Comparison of ENCODE assay signal across 12 cellular contexts in the genomic region with DNA sequence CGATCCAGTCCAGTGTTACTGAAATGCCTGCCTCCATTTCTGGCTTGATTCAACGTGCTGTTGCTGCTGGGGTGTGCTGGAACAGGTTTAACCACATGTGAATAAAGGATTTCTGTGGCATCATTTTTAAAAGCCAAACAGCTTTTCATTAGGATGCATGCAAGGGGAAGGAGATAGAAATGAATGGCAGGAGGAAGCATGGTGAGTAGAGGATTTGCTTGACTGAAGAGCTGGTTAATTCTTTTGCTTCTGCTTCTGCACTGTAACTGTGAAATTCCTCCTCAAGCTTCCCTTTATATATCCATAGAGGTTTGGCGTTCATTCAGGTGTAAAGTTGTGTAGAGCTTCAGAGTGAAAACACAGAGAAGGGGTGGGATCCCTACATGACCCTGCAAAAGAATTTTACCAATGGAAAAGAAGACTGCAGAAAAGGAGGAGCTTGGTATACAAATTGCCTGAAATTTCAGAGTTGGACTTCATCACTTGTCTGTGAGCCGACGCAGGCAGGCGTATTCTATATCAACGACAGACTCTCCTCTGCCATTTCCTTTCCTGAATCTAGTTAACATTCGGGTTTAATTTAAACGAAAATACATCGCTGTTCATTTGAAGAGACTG. TPM values are rescaled to one million over a fixed set of nuclear protein-coding genes. Genes with fewer than 3 reads are reported as not detected.
A peak's percentile ranks its signal among the peaks of the same experiment; 100 is the strongest.
DNase-seq lines count a peak whose midpoint lies in the region; ATAC-seq, FAIRE-seq and TF ChIP-seq lines count a peak whose summit lies in the region.
"Had no signal": no experiment of that assay in that cellular context is flagged by ENCODE, and none has a peak within 500 bp of the region (broad histone marks: within the 10 kb centered on the region; RNA-seq: fewer than 3 reads in every experiment).

A gene with protein sequence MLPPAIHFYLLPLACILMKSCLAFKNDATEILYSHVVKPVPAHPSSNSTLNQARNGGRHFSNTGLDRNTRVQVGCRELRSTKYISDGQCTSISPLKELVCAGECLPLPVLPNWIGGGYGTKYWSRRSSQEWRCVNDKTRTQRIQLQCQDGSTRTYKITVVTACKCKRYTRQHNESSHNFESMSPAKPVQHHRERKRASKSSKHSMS (minus strand): TSS at position 270 of the 618 bp plus-strand sequence. CDS start 70 bp downstream, at position 200.

- H3K4me3 ChIP-seq in BE2C (ENCODE audit: low read depth, low read length): peak within 1 kb of the TSS; percentile 61
- no peak within 1 kb of the TSS for H3K4me3 ChIP-seq in endothelial cell of umbilical vein (replicated peaks in 1 of 3; ENCODE audit: insufficient read depth in 1 of 3, low read depth in 1 of 3, low read length in 3 of 3)
- H3K4me3 ChIP-seq in naive thymus-derived CD4-positive, alpha-beta T cell (ENCODE audit: low read length): no peak within 1 kb of the TSS

- peaks cover 5 to 36% (median 17%) of the 10 kb centered on the region in 5 donors for H3K27me3 Mint-ChIP-seq in naive thymus-derived CD4-positive, alpha-beta T cell
- peaks cover 2 to 9% of the 10 kb centered on the region in 2 donors for H3K27me3 Mint-ChIP-seq in T-cell

- no peak within 1 kb of the TSS for H3K9ac ChIP-seq in endothelial cell of umbilical vein (replicated peaks; ENCODE audit: extremely low read depth, insufficient read depth, low read length)

- CTCF ChIA-PET in endothelial cell of umbilical vein (lab: Charles Lee) (interaction anchor here (1.2 to 2.1 kb wide), 2 partner anchors 48 to 99 kb away, joined by 3 to 8 read pairs; no protein-coding TSS in a partner anchor), T-cell (lab: Charles Lee) (interaction anchor here in 1 of 2 donors (1.2 kb wide), 1 partner anchor 99 kb away, joined by 3 read pairs; no protein-coding TSS in a partner anchor)
- CTCF ChIA-PET in naive thymus-derived CD4-positive, alpha-beta T cell (lab: Charles Lee): interaction anchor here (0.6 kb wide), 1 partner anchor 23 kb away, joined by 4 read pairs; no protein-coding TSS in a partner anchor

- TF ChIP-seq CTCF in BE2C (IDR thresholded peaks at IDR 0.05; ENCODE audit: low read depth, low read length): no peak
- TF ChIP-seq CTCF in endothelial cell of umbilical vein (IDR thresholded peaks at IDR 0.05; ENCODE audit: extremely low read depth in 1 of 2, insufficient read depth in 1 of 2, low read depth in 1 of 2, low read length in 2 of 2): no peak

- H3K4me3 Mint-ChIP-seq in naive thymus-derived CD4-positive, alpha-beta T cell: peak within 1 kb of the TSS in 7 of 10 donors; percentile 44 to 67 (median 58)
- peak within 1 kb of the TSS in 1 of 3 donors; percentile 36 for H3K4me3 Mint-ChIP-seq in T-cell

- H3K79me2 ChIP-seq in endothelial cell of umbilical vein (ENCODE audit: control insufficient read depth, insufficient read depth, low read length): no peaks in the 10 kb centered on the region

- POLR2A ChIA-PET in endothelial cell of umbilical vein (lab: Charles Lee): no interaction called here
- POLR2A ChIA-PET in naive thymus-derived CD4-positive, alpha-beta T cell (lab: Charles Lee): no interaction called here
- POLR2A ChIA-PET in T-cell (lab: Charles Lee): interaction anchor here in 1 of 2 donors (0.6 kb wide), 1 partner anchor 96 kb away, joined by 3 read pairs; no protein-coding TSS in a partner anchor

- H3K27me3 ChIP-seq in BE2C (no peaks in the 10 kb centered on the region), endothelial cell of umbilical vein (ENCODE audit: control insufficient read depth in 2 of 2, insufficient read depth in 2 of 2, low read length in 2 of 2) (peaks cover 0 to 6% of the 10 kb centered on the region in 2 experiments)
- H3K27me3 ChIP-seq in naive thymus-derived CD4-positive, alpha-beta T cell (ENCODE audit: control insufficient read depth in 2 of 2, insufficient read depth in 2 of 2, low read length in 2 of 2): no peaks in the 10 kb centered on the region

- no peak for ATAC-seq in naive thymus-derived CD4-positive, alpha-beta T cell
- no peak for ATAC-seq in T-cell (replicated peaks in 1 of 4)

- H3K9me3 Mint-ChIP-seq in naive thymus-derived CD4-positive, alpha-beta T cell: no peaks in the 10 kb centered on the region
- H3K9me3 Mint-ChIP-seq in T-cell: no peaks in the 10 kb centered on the region

- peak within 1 kb of the TSS in 1 of 9 donors; percentile 67 for H3K27ac Mint-ChIP-seq in naive thymus-derived CD4-positive, alpha-beta T cell
- H3K27ac Mint-ChIP-seq in T-cell: no peak within 1 kb of the TSS

- no peaks in the 10 kb centered on the region for H3K9me1 ChIP-seq in endothelial cell of umbilical vein (replicated peaks; ENCODE audit: control insufficient read depth, extremely low read depth, insufficient read depth, low read length)

- H3K36me3 Mint-ChIP-seq in naive thymus-derived CD4-positive, alpha-beta T cell: no peaks in the 10 kb centered on the region
- H3K36me3 Mint-ChIP-seq in T-cell: no peaks in the 10 kb centered on the region

- peak; percentile 34 for DNase-seq in BE2C
- DNase-seq in NCI-H446 (lab: John Stamatoyannopoulos, UW): peak; percentile 30 to 66
- DNase-seq in endothelial cell of umbilical vein (ENCODE audit: low read depth, low spot score): peak; percentile 37
- DNase-seq in naive thymus-derived CD4-positive, alpha-beta T cell: peak in 1 of 9 donors; percentile 3
- DNase-seq in T-cell: no peak
- no peak for DNase-seq in H4 (ENCODE audit: low spot score)
- no peak for DNase-seq in NCI-H187 treated with DMSO at 0.1 percent for 48 hours (lab: John Stamatoyannopoulos, UW)
- no peak for DNase-seq in NCI-H82 treated with DMSO at 0.1 percent for 48 hours (lab: John Stamatoyannopoulos, UW; ENCODE audit: unreplicated experiment)
- DNase-seq: activated CD4-positive, alpha-beta T cell treated with anti-CD3 and anti-CD28 coated beads, Interleukin-2, amount 50 U/mL, for 4 hours had no signal

- peak; percentile 48 for FAIRE-seq in endothelial cell of umbilical vein (lab: Jason Lieb, UNC)
- FAIRE-seq: D721Med, endometrium had no signal

- no TSS peak for BruUV-seq in endothelial cell of umbilical vein (replicated peaks; lab: Mats Ljungman, UMichigan)

- H3K4me2 ChIP-seq in endothelial cell of umbilical vein (ENCODE audit: insufficient read depth, low read length): peak within 1 kb of the TSS; percentile 34

- intact Hi-C loops in endothelial cell of umbilical vein (cut with micrococcal nuclease): no loop called here
- intact Hi-C loops in naive thymus-derived CD4-positive, alpha-beta T cell (cut with micrococcal nuclease): no loop called here

- no peaks in the 10 kb centered on the region for H3K9me3 ChIP-seq in BE2C
- H3K9me3 ChIP-seq in endothelial cell of umbilical vein (replicated peaks; ENCODE audit: control insufficient read depth, insufficient read depth, low read length): no peaks in the 10 kb centered on the region
- H3K9me3 ChIP-seq in naive thymus-derived CD4-positive, alpha-beta T cell (ENCODE audit: control insufficient read depth in 2 of 3, low read length in 3 of 3): no peaks in the 10 kb centered on the region

- peaks cover 0 to 7% (median 0%) of the 10 kb centered on the region in 7 donors for H3K4me1 Mint-ChIP-seq in naive thymus-derived CD4-positive, alpha-beta T cell
- peaks cover 2 to 10% (median 6%) of the 10 kb centered on the region in 3 donors for H3K4me1 Mint-ChIP-seq in T-cell

- H3K27ac ChIP-seq in endothelial cell of umbilical vein (ENCODE audit: insufficient read depth, low read depth, low read length): no peak within 1 kb of the TSS
- no peak within 1 kb of the TSS for H3K27ac ChIP-seq in naive thymus-derived CD4-positive, alpha-beta T cell (ENCODE audit: low read depth, low read length)

- TF ChIP-seq POLR2A in endothelial cell of umbilical vein (IDR thresholded peaks at IDR 0.05; ENCODE audit: low read depth, low read length): no peak

- H2AFZ ChIP-seq in endothelial cell of umbilical vein (ENCODE audit: low read depth, low read length): peak within 1 kb of the TSS; percentile 85

- H3K36me3 ChIP-seq in BE2C (no peaks in the 10 kb centered on the region), endothelial cell of umbilical vein (ENCODE audit: control insufficient read depth in 2 of 2, extremely low read depth in 1 of 2, insufficient read depth in 2 of 2, low read length in 2 of 2) (no peaks in the 10 kb centered on the region)
- H3K36me3 ChIP-seq in naive thymus-derived CD4-positive, alpha-beta T cell (ENCODE audit: control insufficient read depth in 2 of 3, insufficient read depth in 3 of 3, low read length in 3 of 3): no peaks in the 10 kb centered on the region

- dilution Hi-C loops in endothelial cell of umbilical vein (cut with MboI; ENCODE audit: extremely low pct_ligation_motif_present, low sequenced_read_pairs): no loop called here

- no peaks in the 10 kb centered on the region for H3K4me1 ChIP-seq in BE2C
- H3K4me1 ChIP-seq in endothelial cell of umbilical vein (ENCODE audit: control insufficient read depth, extremely low read depth, insufficient read depth, low read length): no peaks in the 10 kb centered on the region
- no peaks in the 10 kb centered on the region for H3K4me1 ChIP-seq in naive thymus-derived CD4-positive, alpha-beta T cell (ENCODE audit: control insufficient read depth in 2 of 2, insufficient read depth in 2 of 2, low read length in 2 of 2)

- H4K20me1 ChIP-seq in endothelial cell of umbilical vein (replicated peaks; ENCODE audit: control insufficient read depth, extremely low read depth, insufficient read depth, low read length): no peaks in the 10 kb centered on the region

TF ChIP-seq in endothelial cell of umbilical vein, 7 proteins besides CTCF, POLR2A, EP300 and RAD21:
- TF ChIP-seq FOS (IDR thresholded peaks at IDR 0.05; ENCODE audit: borderline replicate concordance, insufficient read depth, low read length) (no peak), POLR2AphosphoS5 (IDR thresholded peaks at IDR 0.05; ENCODE audit: insufficient read depth, low read depth, low read length) (no peak)

RNA-seq across cellular contexts. Expression of the gene that starts here (rescaled TPM):
- polyA plus RNA-seq in BE2C (2012; ENCODE audit: insufficient read depth, insufficient read length, low read depth): 4.6 TPM
- total RNA-seq in endothelial cell of umbilical vein (not detected in 2 replicates), T-cell (not detected)
- not detected in 2 replicates for polyA plus RNA-seq in endothelial cell of umbilical vein
- not detected in 2 replicates for polyA plus RNA-seq in endothelial cell of umbilical vein (2011; cell fraction: cytosol; rRNA removed)
- polyA plus RNA-seq in endothelial cell of umbilical vein (2011; cell fraction: nucleus; rRNA removed): not detected in 2 replicates
- not detected in 2 replicates for polyA plus RNA-seq in endothelial cell of umbilical vein (2012)
- polyA minus RNA-seq in endothelial cell of umbilical vein: not detected in 2 replicates
- polyA minus RNA-seq in endothelial cell of umbilical vein (2011; cell fraction: cytosol; rRNA and poly(A)+ RNA removed): not detected
- polyA minus RNA-seq in endothelial cell of umbilical vein (2011; cell fraction: nucleus; rRNA and poly(A)+ RNA removed): not detected in 2 replicates
- not detected for total RNA-seq in naive thymus-derived CD4-positive, alpha-beta T cell
- polyA plus RNA-seq in naive thymus-derived CD4-positive, alpha-beta T cell: not detected
- 5.7 and 6.9 TPM in 2 replicates for total RNA-seq in H4 (2014; rRNA removed; shearing (Covaris generic))
- total RNA-seq: LHCN-M2 had no signal

Comparison
In these comparisons a context has a peak if more than half of its experiments do, and no peak if none do; other contexts are left out.
1. Peak in DNase-seq and H3K4me2 ChIP-seq in endothelial cell of umbilical vein; RNA of the gene not detected or under 1 TPM.
2. DNase-seq: peak in BE2C (single experiment) and NCI-H446 (2 of 2); none in T-cell (0 of 34), H4 (single experiment), NCI-H187 treated with DMSO at 0.1 percent for 48 hours (single experiment) and NCI-H82 treated with DMSO at 0.1 percent for 48 hours (single experiment).